In genomic region chr17:40317345-40317873, GRCh38 we compare ENCODE assay signal across 8 cellular contexts. TPM values are rescaled to one million over a fixed set of nuclear protein-coding genes. Genes with fewer than 3 reads are reported as not detected.
DNase-seq lines count a peak whose midpoint lies in the region; ATAC-seq and TF ChIP-seq lines count a peak whose summit lies in the region.

No MANE protein-coding gene starts in this region.

- intact Hi-C loops in activated B cell treated with CpG ODN at 0.5 μM for 24 hours (cut with micrococcal nuclease) = no loop called here

- H3K4me1 Mint-ChIP-seq in activated B cell treated with CpG ODN at 0.5 μM for 24 hours = peaks cover 78% of the 10 kb centered on the region

- peak overlapping the region; percentile 93 for H3K4me3 Mint-ChIP-seq in activated B cell treated with CpG ODN at 0.5 μM for 24 hours

- H3K4me3 ChIP-seq in muscle layer of duodenum (ENCODE audit: low read depth in 1 of 2, low read length in 2 of 2) = peak overlapping the region; percentile 89 to 94

- H3K4me1 ChIP-seq in muscle layer of duodenum (ENCODE audit: control insufficient read depth in 1 of 2, insufficient read depth in 2 of 2, low read length in 2 of 2) = peaks cover 40 to 82% of the 10 kb centered on the region in 2 donors

- ATAC-seq in activated B cell treated with CpG ODN at 0.5 μM for 24 hours (ENCODE audit: low read depth) (no peak), GM19324 (IDR thresholded peaks at IDR 0.05; ENCODE audit: low FRiP score, unreplicated experiment) (no peak), HG03280 (IDR thresholded peaks at IDR 0.05; ENCODE audit: unreplicated experiment) (no peak), HG03108 (IDR thresholded peaks at IDR 0.05; ENCODE audit: unreplicated experiment) (no peak)

- H3K9me3 Mint-ChIP-seq in activated B cell treated with CpG ODN at 0.5 μM for 24 hours = no peaks in the 10 kb centered on the region

- in situ Hi-C loops in KBM-7 (cut with MboI; ENCODE audit: low pct_unique_long_range_greater_than_20kb, low sequenced_read_pairs) = no loop called here

- POLR2A ChIA-PET in activated B cell treated with CpG ODN at 0.5 μM for 24 hours (lab: Charles Lee) = interaction anchor here (0.6 to 9.6 kb wide), 17 partner anchors 8 to 562 kb away, joined by 3 to 154 read pairs (median 5); partner anchors contain the start of gene RARA

- H3K36me3 Mint-ChIP-seq in activated B cell treated with CpG ODN at 0.5 μM for 24 hours (ENCODE audit: low read depth) = peaks cover 14% of the 10 kb centered on the region

- peak overlapping the region; percentile 98 for H3K27ac Mint-ChIP-seq in activated B cell treated with CpG ODN at 0.5 μM for 24 hours

- CTCF ChIA-PET in activated B cell treated with CpG ODN at 0.5 μM for 24 hours (lab: Charles Lee) = interaction anchor here (0.8 to 3.6 kb wide), 7 partner anchors 8 to 37 kb away, joined by 3 to 17 read pairs (median 5); no protein-coding TSS in a partner anchor

- H3K27me3 Mint-ChIP-seq in activated B cell treated with CpG ODN at 0.5 μM for 24 hours = no peaks in the 10 kb centered on the region

- peaks cover 0 to 3% of the 10 kb centered on the region in 2 donors for H3K36me3 ChIP-seq in muscle layer of duodenum (ENCODE audit: control insufficient read depth in 1 of 2, insufficient read depth in 2 of 2, low read length in 2 of 2)

- no peak for TF ChIP-seq CTCF in activated B cell treated with CpG ODN at 0.5 μM for 24 hours (IDR thresholded peaks at IDR 0.05)

- H3K9me3 ChIP-seq in muscle layer of duodenum (ENCODE audit: control insufficient read depth in 1 of 2, low read length in 2 of 2) = no peaks in the 10 kb centered on the region

- H3K27ac ChIP-seq in epithelial cell of prostate = peak overlapping the region; percentile 91
- peak overlapping the region; percentile 83 for H3K27ac ChIP-seq in muscle layer of duodenum (ENCODE audit: low read length)

- DNase-seq in Daoy (ENCODE audit: low read depth) (peak; percentile 77), KBM-7 (peak; percentile 62), activated B cell treated with CpG ODN at 0.5 μM for 24 hours (no peak), epithelial cell of prostate (ENCODE audit: low read depth, low spot score) (no peak)

- H3K27me3 ChIP-seq in muscle layer of duodenum (ENCODE audit: low read depth, low read length) = no peaks in the 10 kb centered on the region

RNA-seq across cellular contexts. Expression of gene RARA, which starts 8.4 kb away (rescaled TPM):
- 15.6 and 19.9 TPM in 2 replicates for total RNA-seq in Daoy (2014; rRNA removed; shearing (Covaris generic))
- 71.2 and 72.5 TPM in 2 replicates for total RNA-seq in activated B cell treated with CpG ODN at 0.5 μM for 24 hours

RNA-seq across cellular contexts. Expression of gene CDC6, which starts 29.7 kb away (rescaled TPM):
- total RNA-seq in Daoy (2014; rRNA removed; shearing (Covaris generic)) = 124 and 145 TPM in 2 replicates
- 9.2 and 9.7 TPM in 2 replicates for total RNA-seq in activated B cell treated with CpG ODN at 0.5 μM for 24 hours

RNA-seq across cellular contexts. Expression of gene GJD3, which starts 47.1 kb away (rescaled TPM):
- not detected in 2 replicates for total RNA-seq in Daoy (2014; rRNA removed; shearing (Covaris generic))
- total RNA-seq in activated B cell treated with CpG ODN at 0.5 μM for 24 hours = not detected in 2 replicates

Comparison
In these comparisons a context has a peak if more than half of its experiments do, and no peak if none do; other contexts are left out.
1. DNase-seq: peak in Daoy (single experiment) and KBM-7 (single experiment); none in activated B cell treated with CpG ODN at 0.5 μM for 24 hours (single experiment) and epithelial cell of prostate (single experiment).
2. RNA of gene CDC6, which starts 29.7 kb away (total RNA-seq): 124 to 145 TPM in Daoy; 9.2 to 9.7 TPM in activated B cell treated with CpG ODN at 0.5 μM for 24 hours; every median in the first group is over 10 times any median in the second.